ENCODE assay signal across 12 cellular contexts in the genomic region with DNA sequence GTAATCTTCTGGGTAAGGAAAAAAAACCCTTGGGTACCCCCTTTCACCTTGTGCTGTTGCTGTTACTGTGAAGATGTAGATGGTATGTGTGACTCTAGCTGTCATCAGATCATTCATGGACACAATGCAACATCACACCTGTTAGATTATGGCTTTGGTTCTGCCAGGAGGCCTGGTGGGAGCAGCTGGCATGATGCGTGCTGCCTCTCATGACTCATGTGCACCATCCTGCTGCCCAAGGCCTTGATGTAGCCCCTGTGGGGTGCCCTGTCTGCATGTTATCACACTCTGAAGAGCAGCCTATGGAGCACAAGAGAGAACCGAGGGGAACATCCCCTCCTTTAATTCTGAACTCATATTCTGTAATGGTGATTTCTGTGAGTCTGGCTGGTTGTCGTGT. TPM values are rescaled to one million over a fixed set of nuclear protein-coding genes. Genes with fewer than 3 reads are reported as not detected.
"Had no signal": no experiment of that assay in that cellular context is flagged by ENCODE, and none has a peak within 500 bp of the region (broad histone marks: within the 10 kb centered on the region; RNA-seq: fewer than 3 reads in every experiment).

No MANE protein-coding gene starts in this region.

- H3K9me3 ChIP-seq: ovary had no signal

- H3K27ac Mint-ChIP-seq: T-helper 2 cell treated with Interferon-gamma antibody and Interleukin-4, amounts not matched to agents 5 μg/mL and 100 μg/mL, for 36 hours had no signal

- DNase-seq: activated naive CD4-positive, alpha-beta T cell; heart right ventricle; mesendoderm; ovary; trophoblast cell had no signal

- ATAC-seq: activated CD4-positive, CD25-positive, alpha-beta regulatory T cell treated with anti-CD3 and anti-CD28 coated beads, Interleukin-2, amount 50 U/mL, for 24 hours had no signal

- H3K27ac ChIP-seq: cardiac muscle cell, heart right ventricle, ovary, skin epidermis had no signal

- H3K36me3 ChIP-seq: ovary had no signal

- H3K27me3 ChIP-seq: cardiac muscle cell, heart right ventricle, ovary had no signal

- H3K4me3 ChIP-seq: cardiac muscle cell, heart right ventricle, ovary, skin epidermis had no signal

- H3K4me3 Mint-ChIP-seq: T-helper 2 cell treated with Interferon-gamma antibody and Interleukin-4, amounts not matched to agents 5 μg/mL and 100 μg/mL, for 36 hours had no signal

RNA-seq across cellular contexts. Expression of gene TEX29, which starts 57.7 kb away (rescaled TPM):
- total RNA-seq: cardiac muscle cell, frontal cortex had no signal
- polyA plus RNA-seq: cardiac muscle cell, liver, neural cell had no signal
